Comparison of ENCODE assay signal across 13 cellular contexts in genomic region chr20:32729334-32729733, GRCh38. TPM values are rescaled to one million over a fixed set of nuclear protein-coding genes. Genes with fewer than 3 reads are reported as not detected.
"Had no signal": no experiment of that assay in that cellular context is flagged by ENCODE, and none has a peak within 500 bp of the region (broad histone marks: within the 10 kb centered on the region; RNA-seq: fewer than 3 reads in every experiment).

No MANE protein-coding gene starts in this region.

RNA-seq across cellular contexts. Expression of gene C20orf203, which starts 55.6 kb away (rescaled TPM):
- total RNA-seq: dermis blood vessel endothelial cell, esophagus mucosa, esophagus squamous epithelium, gastrocnemius medialis, glomerular endothelial cell, kidney epithelial cell, left cardiac atrium, left lung, left ventricle myocardium superior, lower lobe of right lung, lung microvascular endothelial cell, mesenteric fat pad had no signal
- polyA plus RNA-seq: keratinocyte had no signal
